Comparison of ENCODE assay signal across 8 cellular contexts in the genomic region with DNA sequence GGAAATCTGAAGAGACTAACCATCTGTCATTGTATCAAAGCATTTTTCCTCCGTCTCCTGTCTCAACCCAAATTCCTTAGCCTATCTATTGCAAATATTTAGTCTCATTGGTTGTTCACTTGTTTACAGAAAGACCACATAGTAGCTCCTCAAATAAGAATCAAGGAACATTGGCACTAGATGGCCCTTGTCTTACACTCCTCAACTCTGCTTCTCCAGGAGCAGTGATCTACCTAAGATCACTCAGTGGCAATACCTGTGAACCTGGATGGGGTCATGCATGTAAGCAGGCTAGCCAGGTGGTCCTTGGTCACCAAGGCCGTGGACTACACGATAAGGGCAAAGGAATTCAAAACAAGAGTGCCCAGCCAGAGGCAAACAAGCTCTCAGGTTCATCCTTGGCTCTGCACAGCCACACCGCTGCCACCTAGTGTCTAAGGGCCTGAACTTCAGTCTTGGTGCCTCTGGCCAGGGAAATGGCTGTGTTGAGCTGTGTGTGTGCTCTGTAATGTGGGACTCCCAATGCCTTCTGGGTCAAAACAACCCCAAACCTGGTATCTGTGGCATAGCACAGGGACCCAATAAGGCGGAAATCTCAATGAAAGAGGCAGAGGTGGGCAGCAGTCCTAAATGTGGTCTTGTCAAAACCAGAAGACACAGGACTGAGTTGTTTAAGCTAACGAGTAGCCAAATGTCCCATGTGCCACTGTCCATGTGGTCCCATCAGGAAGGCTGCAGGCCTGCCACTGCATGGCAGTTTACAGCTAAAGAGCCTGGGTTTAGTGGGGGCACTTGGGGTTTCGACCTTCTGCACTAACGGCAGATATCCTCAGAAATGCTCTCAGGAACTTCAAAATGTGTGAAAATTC. TPM values are rescaled to one million over a fixed set of nuclear protein-coding genes. Genes with fewer than 3 reads are reported as not detected.
DNase-seq lines count a peak whose midpoint lies in the region; ATAC-seq and TF ChIP-seq lines count a peak whose summit lies in the region.

No MANE protein-coding gene starts in this region.

- H3K79me2 ChIP-seq in GM23338 (replicated peaks; ENCODE audit: insufficient read depth): no peaks in the 10 kb centered on the region
- H3K79me2 ChIP-seq in Karpas-422 (ENCODE audit: low read length): no peaks in the 10 kb centered on the region
- no peaks in the 10 kb centered on the region for H3K79me2 ChIP-seq in PC-9 (ENCODE audit: low read depth)
- H3K79me2 ChIP-seq in neural cell (replicated peaks; ENCODE audit: insufficient read depth, low read length): no peaks in the 10 kb centered on the region

- H4K20me1 ChIP-seq in GM23338 (replicated peaks; ENCODE audit: insufficient read depth): no peaks in the 10 kb centered on the region; the same call in 1 of the 2 replicates
- no peaks in the 10 kb centered on the region for H4K20me1 ChIP-seq in Karpas-422 (ENCODE audit: insufficient read depth, low read depth, low read length)
- no peaks in the 10 kb centered on the region for H4K20me1 ChIP-seq in PC-9 (ENCODE audit: insufficient read depth)
- H4K20me1 ChIP-seq in neural cell (ENCODE audit: insufficient read depth): no peaks in the 10 kb centered on the region

- TF ChIP-seq POLR2A in esophagus squamous epithelium (IDR thresholded peaks at IDR 0.05) (no peak), stomach (IDR thresholded peaks at IDR 0.05) (no peak)

- TF ChIP-seq CTCF in GM23338 (conservative IDR thresholded peaks at IDR 0.05; ENCODE audit: low read depth in 2 of 2) (peak; percentile 80 to 96), PC-9 (conservative IDR thresholded peaks at IDR 0.05) (peak; percentile 90), esophagus squamous epithelium (IDR thresholded peaks at IDR 0.05) (peak; percentile 66 to 87 (median 79)), neural cell (IDR thresholded peaks at IDR 0.05; ENCODE audit: poor library complexity, severe bottlenecking) (peak; percentile 80), stomach (IDR thresholded peaks at IDR 0.05) (peak in 5 of 7 experiments; percentile 68 to 86 (median 84))

- no peak overlapping the region for H3K27ac ChIP-seq in GM23338 (ENCODE audit: low read depth)
- H3K27ac ChIP-seq in Karpas-422 (ENCODE audit: low read length): no peak overlapping the region
- H3K27ac ChIP-seq in PC-9: no peak overlapping the region
- peak overlapping the region; percentile 22 to 82 (median 51) for H3K27ac ChIP-seq in esophagus squamous epithelium
- H3K27ac ChIP-seq in neural cell (ENCODE audit: low read length): no peak overlapping the region
- H3K27ac ChIP-seq in stomach: peak overlapping the region in 3 of 5 donors; percentile 22 to 50 (median 40)

- no peaks in the 10 kb centered on the region for H3K9me3 Mint-ChIP-seq in GM23338

- H3K4me1 ChIP-seq in GM23338 (ENCODE audit: insufficient read depth) (no peaks in the 10 kb centered on the region), Karpas-422 (ENCODE audit: low read length) (no peaks in the 10 kb centered on the region), PC-9 (replicated peaks; ENCODE audit: insufficient read depth) (no peaks in the 10 kb centered on the region), esophagus squamous epithelium (peaks cover 4 to 40% (median 5%) of the 10 kb centered on the region in 3 donors), stomach (peaks cover 0 to 36% (median 19%) of the 10 kb centered on the region in 4 donors)

- H2AFZ ChIP-seq in GM23338: no peak overlapping the region
- H2AFZ ChIP-seq in Karpas-422 (ENCODE audit: low read length): no peak overlapping the region
- no peak overlapping the region for H2AFZ ChIP-seq in PC-9
- no peak overlapping the region for H2AFZ ChIP-seq in neural cell (ENCODE audit: low read depth, low read length)

- H3K36me3 Mint-ChIP-seq in GM23338 (ENCODE audit: low read depth): no peaks in the 10 kb centered on the region

- intact Hi-C loops in PC-9 (cut with micrococcal nuclease; ENCODE audit: unreplicated experiment) (loop anchor here (2.0 to 10.0 kb wide), 6 partner anchors 55 to 677 kb away; partner anchors contain the start of genes GPR161 and SFT2D2), esophagus squamous epithelium (cut with DNase I) (no loop called here), stomach (cut with DNase I; ENCODE audit: low total_unique reads) (no loop called here)

- H3K9me3 ChIP-seq in Karpas-422 (ENCODE audit: low read length): no peaks in the 10 kb centered on the region
- H3K9me3 ChIP-seq in PC-9 (ENCODE audit: insufficient read depth, low read depth): no peaks in the 10 kb centered on the region
- no peaks in the 10 kb centered on the region for H3K9me3 ChIP-seq in esophagus squamous epithelium
- no peaks in the 10 kb centered on the region for H3K9me3 ChIP-seq in neural cell (ENCODE audit: low read length)
- H3K9me3 ChIP-seq in stomach: no peaks in the 10 kb centered on the region

- 0 out of 2 replicates have a peak overlapping the region, but pooled peaks have one; percentile 61 for H3K27ac Mint-ChIP-seq in GM23338

- H3K4me3 ChIP-seq in GM23338 (no peak overlapping the region), Karpas-422 (ENCODE audit: low read length) (no peak overlapping the region), PC-9 (no peak overlapping the region), esophagus squamous epithelium (no peak overlapping the region), neural cell (ENCODE audit: low read length) (no peak overlapping the region), stomach (no peak overlapping the region)

- CTCF ChIA-PET in PC-9 (lab: Charles Lee): interaction anchor here (0.5 to 1.3 kb wide), 11 partner anchors 34 to 681 kb away, joined by 3 to 12 read pairs (median 3); no protein-coding TSS in a partner anchor

- H3K4me3 Mint-ChIP-seq in GM23338: no peak overlapping the region

- H3K27me3 Mint-ChIP-seq in GM23338 (ENCODE audit: insufficient read depth, low read depth, poor library complexity): peaks cover 9% of the 10 kb centered on the region

- no peaks in the 10 kb centered on the region for H3K27me3 ChIP-seq in GM23338 (ENCODE audit: insufficient read depth)
- H3K27me3 ChIP-seq in Karpas-422 (ENCODE audit: low read length): no peaks in the 10 kb centered on the region
- H3K27me3 ChIP-seq in PC-9 (ENCODE audit: insufficient read depth, low read depth): no peaks in the 10 kb centered on the region
- H3K27me3 ChIP-seq in esophagus squamous epithelium: no peaks in the 10 kb centered on the region
- no peaks in the 10 kb centered on the region for H3K27me3 ChIP-seq in neural cell (ENCODE audit: insufficient read depth, low read depth, low read length)
- H3K27me3 ChIP-seq in stomach: no peaks in the 10 kb centered on the region

- TF ChIP-seq RAD21 in neural cell (conservative IDR thresholded peaks at IDR 0.05): peak; percentile 72

- TF ChIP-seq EP300 in neural cell (conservative IDR thresholded peaks at IDR 0.05; ENCODE audit: poor library complexity, severe bottlenecking) (no peak), stomach (IDR thresholded peaks at IDR 0.05) (no peak)

- ATAC-seq in GM23338: peak; percentile 88

- peaks cover 3% of the 10 kb centered on the region; the same call in 2 of the 3 replicates for H3K4me1 Mint-ChIP-seq in GM23338

- H3K9me2 ChIP-seq in GM23338 (ENCODE audit: insufficient read depth) (no peaks in the 10 kb centered on the region), Karpas-422 (replicated peaks; ENCODE audit: insufficient read depth, low read length) (no peaks in the 10 kb centered on the region), PC-9 (ENCODE audit: insufficient read depth) (no peaks in the 10 kb centered on the region), neural cell (ENCODE audit: insufficient read depth, low read length) (no peaks in the 10 kb centered on the region)

- H3K9ac ChIP-seq in Karpas-422 (ENCODE audit: low read length) (no peak overlapping the region), neural cell (ENCODE audit: low read length) (no peak overlapping the region)

- H3F3A ChIP-seq in GM23338 (replicated peaks; ENCODE audit: low read depth): no peaks in the 10 kb centered on the region
- H3F3A ChIP-seq in PC-9 (ENCODE audit: insufficient read depth, low read depth): peaks cover 18% of the 10 kb centered on the region; the same call in 1 of the 2 replicates
- H3F3A ChIP-seq in neural cell (ENCODE audit: insufficient read depth, low read length, poor library complexity, severe bottlenecking): no peaks in the 10 kb centered on the region

- H3K36me3 ChIP-seq in GM23338 (ENCODE audit: insufficient read depth) (no peaks in the 10 kb centered on the region), Karpas-422 (ENCODE audit: insufficient read depth, low read length) (peaks cover 4% of the 10 kb centered on the region; the same call in 1 of the 2 replicates), PC-9 (ENCODE audit: low read depth) (peaks cover 6% of the 10 kb centered on the region; the same call in 1 of the 2 replicates), esophagus squamous epithelium (peaks cover 0 to 28% (median 0%) of the 10 kb centered on the region in 3 donors), neural cell (ENCODE audit: insufficient read depth, low read length) (no peaks in the 10 kb centered on the region), stomach (peaks cover 2 to 21% (median 19%) of the 10 kb centered on the region in 4 donors)

- DNase-seq in ELR (ENCODE audit: low read depth): peak; percentile 85
- peak; percentile 90 for DNase-seq in GM23338 (ENCODE audit: low spot score)
- peak; percentile 90 for DNase-seq in Karpas-422
- peak; percentile 61 to 68 for DNase-seq in PC-9
- DNase-seq in activated T-cell treated with anti-CD3 and anti-CD28 coated beads for 48 hours (ENCODE audit: low read depth): peak; percentile 56
- no peak for DNase-seq in esophagus squamous epithelium (lab: John Stamatoyannopoulos, UW)
- peak; percentile 74 for DNase-seq in stomach

- 49 to 61% methylated on average over 6 of the region's 8 CpGs for WGBS in esophagus squamous epithelium, 2 donors
- WGBS in stomach, 5 donors: 43 to 49% (median 44%) methylated on average over 8 of the region's 8 CpGs

- POLR2A ChIA-PET in PC-9 (lab: Charles Lee; ENCODE audit: unreplicated experiment): interaction anchor here (0.6 to 0.7 kb wide), 5 partner anchors 9 to 482 kb away, joined by 5 to 9 read pairs (median 6); no protein-coding TSS in a partner anchor

- H3K4me2 ChIP-seq in GM23338 (no peak overlapping the region), Karpas-422 (ENCODE audit: low read depth, low read length, poor library complexity, severe bottlenecking) (no peak overlapping the region), PC-9 (no peak overlapping the region), neural cell (ENCODE audit: low read length) (no peak overlapping the region)

- no TSS peak for BruUV-seq in PC-9 (replicated peaks; lab: Mats Ljungman, UMichigan)

TF ChIP-seq in neural cell, 6 proteins besides CTCF, POLR2A, EP300 and RAD21 (continues in another document):
- TF ChIP-seq EZH2 (IDR thresholded peaks at IDR 0.05; ENCODE audit: borderline replicate concordance, insufficient read depth, low read length, poor library complexity, severe bottlenecking): no peak

RNA-seq across cellular contexts. Expression of gene GPR161, which starts 54.5 kb away (rescaled TPM):
- 11.6 and 13.6 TPM in 2 replicates for total RNA-seq in GM23338 (2014; rRNA removed; shearing (Covaris generic))
- polyA plus RNA-seq in GM23338 (2016; fragmentation: Nextera tagmentation; extraction: Ambion mirVana) (6.7 and 7.9 TPM in 2 replicates), neural cell (39.0 and 45.5 TPM in 2 replicates), stomach (1 to 10 TPM; 1.1 to 2.9 (median 2.6) TPM)
- total RNA-seq in Karpas-422 (2014; rRNA removed; shearing (Covaris generic); ENCODE audit: low replicate concordance): 1.2 and 1.6 TPM in 2 replicates
- total RNA-seq in PC-9 (2021) (6.0 and 6.7 TPM in 2 replicates), esophagus squamous epithelium (10 to 100 TPM in 1 of 4 donors, 1 to 10 TPM in 3; 1.7 to 12.2 (median 3.9) TPM), stomach (1 to 10 TPM; 3.1 to 8.1 (median 5.8) TPM)
- 84.2 and 84.4 TPM in 2 replicates for polyA minus RNA-seq in neural cell

Comparison
In these comparisons a context has a peak if more than half of its experiments do, and no peak if none do; other contexts are left out.
1. H3K27ac ChIP-seq: peak in esophagus squamous epithelium (4 of 4) and stomach (3 of 5); none in GM23338 (single experiment), Karpas-422 (single experiment), PC-9 (single experiment) and neural cell (single experiment).
2. Peak in every context shown above with its lines, with median percentiles within 50 percentile points of each other: CTCF ChIP-seq.